In genomic region chr2:21895200-21895599, GRCh38 we compare ENCODE assay signal across 22 cellular contexts.
"Had no signal": no experiment of that assay in that cellular context is flagged by ENCODE, and none has a peak within 500 bp of the region (broad histone marks: within the 10 kb centered on the region; RNA-seq: fewer than 3 reads in every experiment).

No MANE protein-coding gene starts in this region.

- H3K36me3 ChIP-seq: colonic mucosa, esophagus muscularis mucosa, esophagus squamous epithelium, gastrocnemius medialis, gastroesophageal sphincter, heart left ventricle, heart right ventricle had no signal

- H3K4me3 ChIP-seq: colonic mucosa, coronary artery, dorsolateral prefrontal cortex, esophagus muscularis mucosa, esophagus squamous epithelium, gastrocnemius medialis, gastroesophageal sphincter, heart left ventricle, heart right ventricle had no signal

- H3K9me3 ChIP-seq: colonic mucosa, esophagus muscularis mucosa, esophagus squamous epithelium, gastrocnemius medialis, gastroesophageal sphincter, heart left ventricle, heart right ventricle had no signal

- H3K27ac ChIP-seq: colonic mucosa, coronary artery, dorsolateral prefrontal cortex, epithelial cell of prostate, esophagus muscularis mucosa, esophagus squamous epithelium, foreskin keratinocyte, gastrocnemius medialis, gastroesophageal sphincter, heart left ventricle, heart right ventricle had no signal

- H3K27me3 ChIP-seq: colonic mucosa, dorsolateral prefrontal cortex, esophagus muscularis mucosa, esophagus squamous epithelium, foreskin keratinocyte, gastrocnemius medialis, gastroesophageal sphincter, heart left ventricle had no signal

- DNase-seq: colonic mucosa; cortex of kidney; dermis blood vessel endothelial cell; dorsolateral prefrontal cortex; effector CD4-positive, alpha-beta T cell; effector CD8-positive, alpha-beta T cell; effector memory CD4-positive, alpha-beta T cell; effector memory CD8-positive, alpha-beta T cell; endodermal cell; erythroblast; esophagus squamous epithelium; foreskin fibroblast; foreskin keratinocyte; foreskin melanocyte; gastrocnemius medialis; glutamatergic neuron; heart left ventricle; heart right ventricle had no signal
